1 cellular context compared by ENCODE assay signal in the genomic region with DNA sequence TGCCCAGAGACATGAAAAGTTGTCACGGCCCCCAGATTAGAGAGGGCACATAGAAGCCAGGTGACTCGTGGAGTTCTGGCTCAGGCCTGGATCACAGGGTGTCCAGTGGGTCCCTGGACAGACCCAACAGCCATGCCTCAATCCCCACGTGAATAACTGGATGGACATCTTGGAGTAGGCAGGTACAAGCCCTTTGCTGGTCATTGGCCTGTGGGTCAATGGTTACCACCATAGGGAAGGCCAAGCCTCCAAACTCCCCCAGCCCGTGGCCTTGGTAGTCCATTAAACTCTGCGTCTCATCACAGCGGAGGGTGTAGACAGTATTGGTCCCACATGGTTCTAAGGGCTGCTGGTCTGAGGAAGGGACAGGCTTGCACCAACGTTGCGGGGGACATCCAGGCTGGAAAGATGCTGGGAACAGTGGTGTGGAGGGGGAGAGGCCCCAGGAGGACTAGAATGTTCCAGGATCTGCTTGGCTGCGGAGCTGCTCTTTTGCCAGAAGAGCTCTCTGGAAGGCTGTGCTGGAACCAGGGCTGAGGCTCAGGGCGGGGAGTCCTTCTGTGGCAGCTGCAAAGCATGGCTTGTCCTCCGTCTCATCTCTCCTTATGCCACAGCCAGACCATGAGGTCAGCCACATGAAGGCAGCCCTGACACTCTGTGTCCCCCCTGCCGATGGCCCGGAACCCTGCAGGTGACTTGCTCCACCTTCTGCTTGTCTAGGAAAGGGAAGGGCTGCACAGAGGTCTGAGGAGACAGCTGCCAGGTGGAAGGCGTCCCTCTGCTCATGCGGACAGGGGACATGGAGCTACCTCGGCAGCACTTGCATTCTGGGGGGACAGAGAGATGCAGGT.
TF ChIP-seq lines count a peak whose summit lies in the region.

No MANE protein-coding gene starts in this region.

TF ChIP-seq in H1, 55 proteins besides CTCF, POLR2A, EP300 and RAD21 (continued from another document):
- TF ChIP-seq BRCA1 (IDR thresholded peaks at IDR 0.05; ENCODE audit: low read depth, low read length) (no peak), SIRT6 (IDR thresholded peaks at IDR 0.05; ENCODE audit: low read length) (no peak), TCF12 (IDR thresholded peaks at IDR 0.05; ENCODE audit: low read depth, low read length) (no peak), POLR2AphosphoS5 (IDR thresholded peaks at IDR 0.05; ENCODE audit: low read depth, low read length) (no peak), SRF (IDR thresholded peaks at IDR 0.05; ENCODE audit: low read depth, low read length) (no peak), PHF8 (conservative IDR thresholded peaks at IDR 0.05; ENCODE audit: low read depth, low read length) (no peak), SP1 (IDR thresholded peaks at IDR 0.05; ENCODE audit: low read depth, low read length) (no peak)
